18 cellular contexts compared by ENCODE assay signal in genomic region chr14:88849717-88850116, GRCh38. TPM values are rescaled to one million over a fixed set of nuclear protein-coding genes. Genes with fewer than 3 reads are reported as not detected.
DNase-seq lines count a peak whose midpoint lies in the region; ATAC-seq and TF ChIP-seq lines count a peak whose summit lies in the region.
"Had no signal": no experiment of that assay in that cellular context is flagged by ENCODE, and none has a peak within 500 bp of the region (broad histone marks: within the 10 kb centered on the region; RNA-seq: fewer than 3 reads in every experiment).

No MANE protein-coding gene starts in this region.

- no peak for TF ChIP-seq CTCF in fibroblast of villous mesenchyme (IDR thresholded peaks at IDR 0.05; ENCODE audit: insufficient read depth, low read depth, low read length)

- ATAC-seq in HG02798 (IDR thresholded peaks at IDR 0.05; ENCODE audit: poor library complexity, unreplicated experiment) (no peak), GM21447 (IDR thresholded peaks at IDR 0.05; ENCODE audit: unreplicated experiment) (no peak), GM19351 (IDR thresholded peaks at IDR 0.05; ENCODE audit: unreplicated experiment) (no peak)

- no peak overlapping the region for H3K4me3 ChIP-seq in fibroblast of villous mesenchyme (ENCODE audit: low read depth, low read length)
- H3K4me3 ChIP-seq: BLaER1 treated with 17β-estradiol and CSF1 and Interleukin-3, amounts not matched to agents 10 nM and 100 nM; HAP-1; PC-9 had no signal

- DNase-seq in AG08395 (ENCODE audit: low spot score), result peak; percentile 7
- peak; percentile 29 for DNase-seq in GM03348 (ENCODE audit: low spot score)
- DNase-seq in amniotic epithelial cell (ENCODE audit: low read depth), result peak; percentile 41
- peak; percentile 16 for DNase-seq in fibroblast of villous mesenchyme (ENCODE audit: low read depth)
- no peak for DNase-seq in islet precursor cell
- DNase-seq: DMS 273 treated with DMSO at 0.1 percent for 48 hours, EL, NCI-H1092, NCI-H2107, NCI-H345, NCI-H526 treated with DMSO at 0.1 percent for 48 hours, PC-9, SK-N-SH had no signal

RNA-seq across cellular contexts. Expression of gene TTC8, which starts 25.3 kb away (rescaled TPM):
- total RNA-seq in fibroblast of villous mesenchyme, result 23.8 and 28.1 TPM in 2 replicates

RNA-seq across cellular contexts. Expression of gene EML5, which starts 57.0 kb away (rescaled TPM):
- total RNA-seq in fibroblast of villous mesenchyme, result 0.32 and 0.86 TPM in 2 replicates
